In genomic region chr14:79631276-79631675, GRCh38 we compare ENCODE assay signal across 20 cellular contexts.
A peak's percentile ranks its signal among the peaks of the same experiment; 100 is the strongest.
DNase-seq lines count a peak whose midpoint lies in the region; ATAC-seq and TF ChIP-seq lines count a peak whose summit lies in the region.
"Had no signal": no experiment of that assay in that cellular context is flagged by ENCODE, and none has a peak within 500 bp of the region (broad histone marks: within the 10 kb centered on the region; RNA-seq: fewer than 3 reads in every experiment).

No MANE protein-coding gene starts in this region.

- H3K27me3 ChIP-seq in right cardiac atrium (ENCODE audit: control insufficient read depth, insufficient read depth) (no peaks in the 10 kb centered on the region), right atrium auricular region (no peaks in the 10 kb centered on the region)

- POLR2A ChIA-PET in activated CD8-positive, alpha-beta T cell treated with anti-CD3 and anti-CD28 coated beads for 36 hours (lab: Charles Lee), result no interaction called here

- no peaks in the 10 kb centered on the region for H3K27me3 Mint-ChIP-seq in activated CD8-positive, alpha-beta T cell treated with anti-CD3 and anti-CD28 coated beads for 36 hours
- H3K27me3 Mint-ChIP-seq: CD4-positive, alpha-beta memory T cell had no signal

- no peaks in the 10 kb centered on the region for H3K36me3 ChIP-seq in right atrium auricular region

- H3K4me1 ChIP-seq in right cardiac atrium (ENCODE audit: control insufficient read depth, insufficient read depth, low read length) (no peaks in the 10 kb centered on the region), right atrium auricular region (no peaks in the 10 kb centered on the region)

- DNase-seq in right cardiac atrium (peak in 2 of 3 donors; percentile 22 to 33), right atrium auricular region (ENCODE audit: low spot score) (no peak), SK-MEL-5 (ENCODE audit: low read depth, low spot score) (peak; percentile 32), islet precursor cell (peak; percentile 53), NCI-H82 treated with DMSO at 0.1 percent for 48 hours (lab: John Stamatoyannopoulos, UW; ENCODE audit: unreplicated experiment) (no peak)
- DNase-seq in activated CD8-positive, alpha-beta T cell treated with anti-CD3 and anti-CD28 coated beads for 36 hours, result no peak
- DNase-seq: Calu3; CD4-positive, alpha-beta memory T cell; EL; Kasumi-1; NCI-H1092 treated with DMSO at 0.1 percent for 48 hours; NCI-H146; NCI-H2081; NCI-H446 treated with DMSO at 0.1 percent for 48 hours; NCI-H69; SHP77 treated with DMSO at 0.1 percent for 48 hours had no signal

- H3K9me3 Mint-ChIP-seq in activated CD8-positive, alpha-beta T cell treated with anti-CD3 and anti-CD28 coated beads for 36 hours, result no peaks in the 10 kb centered on the region

- no peaks in the 10 kb centered on the region for H3K36me3 Mint-ChIP-seq in activated CD8-positive, alpha-beta T cell treated with anti-CD3 and anti-CD28 coated beads for 36 hours (ENCODE audit: low read depth)
- H3K36me3 Mint-ChIP-seq: CD4-positive, alpha-beta memory T cell had no signal

- TF ChIP-seq CTCF in right atrium auricular region (IDR thresholded peaks at IDR 0.05), result no peak
- no peak for TF ChIP-seq CTCF in activated CD8-positive, alpha-beta T cell treated with anti-CD3 and anti-CD28 coated beads for 36 hours (IDR thresholded peaks at IDR 0.05)

- in situ Hi-C loops in SK-MEL-5 (cut with HindIII; ENCODE audit: low pct_unique_long_range_greater_than_20kb, low sequenced_read_pairs), result no loop called here

- ATAC-seq in right cardiac atrium (no peak), HG03135 (IDR thresholded peaks at IDR 0.05; ENCODE audit: unreplicated experiment) (no peak), GM19455 (IDR thresholded peaks at IDR 0.05; ENCODE audit: unreplicated experiment) (no peak)
- ATAC-seq in activated CD8-positive, alpha-beta T cell treated with anti-CD3 and anti-CD28 coated beads for 36 hours, result no peak
- ATAC-seq: HCT116, SK-N-SH treated with all-trans-retinoic acid at 6 μM for 48 hours had no signal

- 96% methylated on average over 25 of the region's 25 CpGs for WGBS in right cardiac atrium

- no peak overlapping the region for H3K27ac ChIP-seq in right cardiac atrium (ENCODE audit: low read length)
- H3K27ac ChIP-seq in right atrium auricular region, result no peak overlapping the region

- CTCF ChIA-PET in activated CD8-positive, alpha-beta T cell treated with anti-CD3 and anti-CD28 coated beads for 36 hours (lab: Charles Lee), result no interaction called here

- intact Hi-C loops in right cardiac atrium (cut with DNase I), result no loop called here
- intact Hi-C loops in activated CD8-positive, alpha-beta T cell treated with anti-CD3 and anti-CD28 coated beads for 36 hours (cut with micrococcal nuclease), result no loop called here

- H3K4me3 ChIP-seq in right cardiac atrium (ENCODE audit: low read length) (no peak overlapping the region), right atrium auricular region (no peak overlapping the region)

- H3K9me3 ChIP-seq in right cardiac atrium (ENCODE audit: control insufficient read depth, low read length) (no peaks in the 10 kb centered on the region), right atrium auricular region (no peaks in the 10 kb centered on the region)

- no peak overlapping the region for H3K4me3 Mint-ChIP-seq in activated CD8-positive, alpha-beta T cell treated with anti-CD3 and anti-CD28 coated beads for 36 hours
- H3K4me3 Mint-ChIP-seq: CD4-positive, alpha-beta memory T cell had no signal

- H3K27ac Mint-ChIP-seq in activated CD8-positive, alpha-beta T cell treated with anti-CD3 and anti-CD28 coated beads for 36 hours, result no peak overlapping the region
- H3K27ac Mint-ChIP-seq: CD4-positive, alpha-beta memory T cell had no signal

- H3K4me1 Mint-ChIP-seq in activated CD8-positive, alpha-beta T cell treated with anti-CD3 and anti-CD28 coated beads for 36 hours (ENCODE audit: low read depth), result no peaks in the 10 kb centered on the region
- H3K4me1 Mint-ChIP-seq: CD4-positive, alpha-beta memory T cell had no signal

Comparison
In these comparisons a context has a peak if more than half of its experiments do, and no peak if none do; other contexts are left out.
1. DNase-seq: peak in right cardiac atrium (2 of 3), SK-MEL-5 (single experiment) and islet precursor cell (single experiment); none in right atrium auricular region (single experiment), activated CD8-positive, alpha-beta T cell treated with anti-CD3 and anti-CD28 coated beads for 36 hours (single experiment) and NCI-H82 treated with DMSO at 0.1 percent for 48 hours (single experiment).